ENCODE assay signal across 8 cellular contexts in the genomic region with DNA sequence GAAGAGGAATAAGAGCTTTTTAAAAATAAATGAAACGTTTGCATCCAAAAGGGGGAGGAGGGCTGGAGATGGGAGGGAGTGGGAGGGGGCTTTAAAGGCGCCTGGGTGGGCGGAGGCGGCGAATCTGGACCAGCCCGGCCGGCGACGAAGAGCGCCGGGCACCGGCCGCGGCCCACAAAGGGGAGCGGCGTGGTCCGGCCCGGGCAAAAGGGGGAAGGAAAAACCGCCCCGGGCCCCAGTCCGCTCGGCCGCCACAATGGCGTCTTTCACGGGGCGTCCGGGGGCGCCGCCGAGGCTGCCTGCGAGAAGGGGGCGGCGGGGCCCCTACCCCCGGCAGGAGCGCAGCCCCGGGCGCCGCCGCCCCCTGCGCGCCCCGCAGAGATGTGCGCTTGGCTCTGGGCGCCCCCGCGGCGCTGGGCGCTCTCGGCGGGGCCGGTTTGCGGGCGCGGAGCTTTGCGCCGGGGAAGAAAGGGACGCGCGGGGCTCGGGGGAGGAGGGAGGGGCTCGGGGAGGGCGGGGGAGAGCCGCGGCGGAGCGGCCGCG.
DNase-seq lines count a peak whose midpoint lies in the region; ATAC-seq and TF ChIP-seq lines count a peak whose summit lies in the region.

No MANE protein-coding gene starts in this region.

- H3K9ac ChIP-seq in skeletal muscle satellite cell (ENCODE audit: low read depth, low read length) = no peak overlapping the region

- TF ChIP-seq CTCF in 22Rv1 (IDR thresholded peaks at IDR 0.05) (no peak), RWPE2 (IDR thresholded peaks at IDR 0.05; ENCODE audit: poor library complexity, severe bottlenecking) (no peak), heart right ventricle (IDR thresholded peaks at IDR 0.05) (no peak)

- H3K27ac ChIP-seq in 22Rv1 (peak overlapping the region; percentile 87), RWPE2 (ENCODE audit: poor library complexity, severe bottlenecking) (peak overlapping the region; percentile 27), heart right ventricle (peak overlapping the region; percentile 81 to 95 (median 86))

- 0 to 1% methylated on average over 41 to 68 of the region's 68 CpGs for WGBS in heart right ventricle, 2 donors

- peaks cover 65% of the 10 kb centered on the region for H3K27me3 ChIP-seq in RWPE2 (ENCODE audit: insufficient read depth, poor library complexity, severe bottlenecking)
- peaks cover 0 to 72% (median 6%) of the 10 kb centered on the region in 7 donors for H3K27me3 ChIP-seq in heart right ventricle
- peaks cover 76% of the 10 kb centered on the region for H3K27me3 ChIP-seq in skeletal muscle satellite cell (ENCODE audit: control insufficient read depth, insufficient read depth, low read length)

- H3K4me2 ChIP-seq in skeletal muscle satellite cell (ENCODE audit: low read length) = peak overlapping the region; percentile 87

- H3K4me1 ChIP-seq in RWPE2 (ENCODE audit: insufficient read depth, poor library complexity, severe bottlenecking) (peaks cover 9% of the 10 kb centered on the region), heart right ventricle (peaks cover 2 to 27% (median 18%) of the 10 kb centered on the region in 9 donors), skeletal muscle satellite cell (ENCODE audit: control insufficient read depth, insufficient read depth, low read length) (peaks cover 12% of the 10 kb centered on the region)

- intact Hi-C loops in heart right ventricle (cut with DNase I) = loop anchor here in 6 of 10 donors (5.0 to 10.0 kb wide), 7 partner anchors 88 to 1308 kb away; a partner anchor contains a TSS

- H3K9me3 ChIP-seq in RWPE2 (ENCODE audit: severe bottlenecking) = no peaks in the 10 kb centered on the region
- no peaks in the 10 kb centered on the region for H3K9me3 ChIP-seq in heart right ventricle
- H3K9me3 ChIP-seq in skeletal muscle satellite cell (replicated peaks; ENCODE audit: low read length) = no peaks in the 10 kb centered on the region

- DNase-seq in RWPE2 (ENCODE audit: low spot score) = no peak
- DNase-seq in heart right ventricle = peak in 1 of 2 donors; percentile 19
- no peak for DNase-seq in NOMO-1 treated with dmso at 0.1 percent for 144 hours (lab: John Stamatoyannopoulos, UW; ENCODE audit: unreplicated experiment)
- DNase-seq in activated gamma-delta T cell (lab: John Stamatoyannopoulos, UW) = no peak
- no peak for DNase-seq in H4 (ENCODE audit: low spot score)

- peak; percentile 31 for ATAC-seq in GM21528 (IDR thresholded peaks at IDR 0.05; ENCODE audit: low FRiP score, unreplicated experiment)
- ATAC-seq in RWPE2 (ENCODE audit: low read depth) = peak; percentile 11; the same call in 2 of the 3 replicates
- ATAC-seq in heart right ventricle = peak in 7 of 8 donors; percentile 4 to 50 (median 26)

- H3K4me3 ChIP-seq in RWPE2 (ENCODE audit: severe bottlenecking) (peak overlapping the region; percentile 44), heart right ventricle (peak overlapping the region; percentile 60 to 85 (median 78)), skeletal muscle satellite cell (ENCODE audit: low read length) (peak overlapping the region; percentile 72)

- H3K36me3 ChIP-seq in RWPE2 (ENCODE audit: low read depth) (no peaks in the 10 kb centered on the region), heart right ventricle (no peaks in the 10 kb centered on the region), skeletal muscle satellite cell (ENCODE audit: insufficient read depth, low read length) (no peaks in the 10 kb centered on the region)

Comparison
In these comparisons a context has a peak if more than half of its experiments do, and no peak if none do; other contexts are left out.
1. H3K27ac ChIP-seq: peak in every context shown above with its lines; median percentile 87 in 22Rv1; 86 in heart right ventricle; 27 in RWPE2.